Comparison of ENCODE assay signal across 8 cellular contexts in genomic region chr3:13895155-13896105, GRCh38. TPM values are rescaled to one million over a fixed set of nuclear protein-coding genes. Genes with fewer than 3 reads are reported as not detected.
DNase-seq lines count a peak whose midpoint lies in the region; ATAC-seq and TF ChIP-seq lines count a peak whose summit lies in the region.

No MANE protein-coding gene starts in this region.

- H3K4me3 Mint-ChIP-seq in endothelial cell (ENCODE audit: unreplicated experiment) (peak overlapping the region; percentile 92), mesothelial cell of epicardium (peak overlapping the region; percentile 86)

- H3K27me3 Mint-ChIP-seq in endothelial cell (ENCODE audit: unreplicated experiment) (no peaks in the 10 kb centered on the region), mesothelial cell of epicardium (ENCODE audit: low read depth) (peaks cover 22% of the 10 kb centered on the region)

- peaks cover 3% of the 10 kb centered on the region for H3K4me1 Mint-ChIP-seq in endothelial cell (ENCODE audit: unreplicated experiment)
- H3K4me1 Mint-ChIP-seq in mesothelial cell of epicardium = peaks cover 11% of the 10 kb centered on the region

- ATAC-seq in GM18909 (IDR thresholded peaks at IDR 0.05; ENCODE audit: poor library complexity, unreplicated experiment) (peak; percentile 96), HG03175 (IDR thresholded peaks at IDR 0.05; ENCODE audit: unreplicated experiment) (peak; percentile 97)

- H3K36me3 Mint-ChIP-seq in endothelial cell (ENCODE audit: low read depth, unreplicated experiment) (peaks cover 3% of the 10 kb centered on the region), mesothelial cell of epicardium (no peaks in the 10 kb centered on the region)

- TF ChIP-seq CTCF in AG09309 (IDR thresholded peaks at IDR 0.05; ENCODE audit: control insufficient read depth, insufficient read depth, low read depth, low read length, missing control alignments) (no peak), endothelial cell (IDR thresholded peaks at IDR 0.05; ENCODE audit: unreplicated experiment) (no peak), mesothelial cell of epicardium (IDR thresholded peaks at IDR 0.05; ENCODE audit: unreplicated experiment) (no peak)

- DNase-seq in AG09309 (ENCODE audit: low read depth) (peak; percentile 34), NCI-H748 treated with DMSO at 0.1 percent for 48 hours (lab: John Stamatoyannopoulos, UW) (peak; percentile 34), endothelial cell (ENCODE audit: low spot score) (peak; percentile 97), mesothelial cell of epicardium (ENCODE audit: low spot score in 2 of 2, unreplicated experiment in 2 of 2) (peak; percentile 83 to 95)
- DNase-seq in activated CD8-positive, alpha-beta memory T cell treated with anti-CD3 and anti-CD28 coated beads, Interleukin-2, amount 50 U/mL, for 48 hours = peak; percentile 96
- DNase-seq in stimulated activated CD8-positive, alpha-beta memory T cell treated with anti-CD3 and anti-CD28 coated beads, Interleukin-15, amount 100 ng/mL, for 1 hour (ENCODE audit: low read depth) = peak; percentile 88

- H3K27ac Mint-ChIP-seq in endothelial cell (ENCODE audit: unreplicated experiment) (peak overlapping the region; percentile 53), mesothelial cell of epicardium (peak overlapping the region; percentile 66)

- peaks cover 9% of the 10 kb centered on the region for H3K9me3 Mint-ChIP-seq in endothelial cell (ENCODE audit: unreplicated experiment)
- H3K9me3 Mint-ChIP-seq in mesothelial cell of epicardium = peaks cover 7% of the 10 kb centered on the region

- peak overlapping the region; percentile 63 for H3K4me3 ChIP-seq in AG09309 (ENCODE audit: control insufficient read depth, low read depth, low read length)

RNA-seq across cellular contexts. Expression of gene WNT7A, which starts 15.6 kb away (rescaled TPM):
- total RNA-seq in endothelial cell (ENCODE audit: unreplicated experiment) (not detected), mesothelial cell of epicardium (0.89 to 1.0 TPM (median 0.99 TPM) in 3 replicates)

Comparison
In these comparisons a context has a peak if more than half of its experiments do, and no peak if none do; other contexts are left out.
1. Peak in every context shown above with its lines: DNase-seq, ATAC-seq and H3K4me3 ChIP-seq.
2. DNase-seq: peak in every context shown above with its lines; median percentile 97 in endothelial cell; 96 in activated CD8-positive, alpha-beta memory T cell treated with anti-CD3 and anti-CD28 coated beads, Interleukin-2, amount 50 U/mL, for 48 hours; 89 in mesothelial cell of epicardium; 88 in stimulated activated CD8-positive, alpha-beta memory T cell treated with anti-CD3 and anti-CD28 coated beads, Interleukin-15, amount 100 ng/mL, for 1 hour; 34 in AG09309; 34 in NCI-H748 treated with DMSO at 0.1 percent for 48 hours.